1 cellular context compared by ENCODE assay signal in the genomic region with DNA sequence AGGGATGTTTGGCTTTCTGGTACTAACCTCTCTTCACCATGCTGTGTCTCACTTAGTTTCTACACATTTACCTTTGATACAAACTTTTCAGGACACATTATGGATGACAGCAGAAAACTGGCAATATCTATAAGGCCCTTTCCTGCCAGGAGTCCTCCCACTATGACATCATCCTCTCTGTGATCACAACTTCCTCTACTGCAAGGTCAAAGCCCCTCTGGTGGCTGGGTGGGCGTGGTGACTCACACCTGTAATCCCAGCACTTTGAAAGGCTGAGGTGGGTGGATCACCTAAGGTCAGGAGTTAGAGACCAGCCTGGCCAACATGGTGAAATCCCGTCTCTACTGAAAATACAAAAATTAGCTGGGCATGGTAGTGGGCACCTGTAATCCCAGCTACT.
TF ChIP-seq lines count a peak whose summit lies in the region.

No MANE protein-coding gene starts in this region.

TF ChIP-seq in HEK293, 187 proteins besides CTCF, POLR2A, EP300 and RAD21 (continued from another document):
- TF ChIP-seq ATF2 (tag by site-specific recombination; IDR thresholded peaks at IDR 0.05; ENCODE audit: low read depth) (peak; percentile 91), PATZ1 (tag by site-specific recombination; IDR thresholded peaks at IDR 0.05) (0 out of 2 replicates have a peak, but pooled peaks have one; percentile 28), SP3 (tag by site-specific recombination; IDR thresholded peaks at IDR 0.05) (0 out of 2 replicates have a peak, but pooled peaks have one; percentile 33), EGR2 (tag by site-specific recombination; IDR thresholded peaks at IDR 0.05; ENCODE audit: low read depth) (peak; percentile 87), ZNF335 (tag by site-specific recombination; conservative IDR thresholded peaks at IDR 0.05) (peak; percentile 97), SCRT2 (tag by site-specific recombination; IDR thresholded peaks at IDR 0.05) (peak; percentile 70), ZNF394 (tag by site-specific recombination; IDR thresholded peaks at IDR 0.05; ENCODE audit: borderline replicate concordance) (peak; percentile 36; the same call in 1 of the 2 replicates)
- TF ChIP-seq, protein P1, sequence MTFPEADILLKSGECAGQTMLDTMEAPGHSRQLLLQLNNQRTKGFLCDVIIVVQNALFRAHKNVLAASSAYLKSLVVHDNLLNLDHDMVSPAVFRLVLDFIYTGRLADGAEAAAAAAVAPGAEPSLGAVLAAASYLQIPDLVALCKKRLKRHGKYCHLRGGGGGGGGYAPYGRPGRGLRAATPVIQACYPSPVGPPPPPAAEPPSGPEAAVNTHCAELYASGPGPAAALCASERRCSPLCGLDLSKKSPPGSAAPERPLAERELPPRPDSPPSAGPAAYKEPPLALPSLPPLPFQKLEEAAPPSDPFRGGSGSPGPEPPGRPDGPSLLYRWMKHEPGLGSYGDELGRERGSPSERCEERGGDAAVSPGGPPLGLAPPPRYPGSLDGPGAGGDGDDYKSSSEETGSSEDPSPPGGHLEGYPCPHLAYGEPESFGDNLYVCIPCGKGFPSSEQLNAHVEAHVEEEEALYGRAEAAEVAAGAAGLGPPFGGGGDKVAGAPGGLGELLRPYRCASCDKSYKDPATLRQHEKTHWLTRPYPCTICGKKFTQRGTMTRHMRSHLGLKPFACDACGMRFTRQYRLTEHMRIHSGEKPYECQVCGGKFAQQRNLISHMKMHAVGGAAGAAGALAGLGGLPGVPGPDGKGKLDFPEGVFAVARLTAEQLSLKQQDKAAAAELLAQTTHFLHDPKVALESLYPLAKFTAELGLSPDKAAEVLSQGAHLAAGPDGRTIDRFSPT (tag by site-specific recombination; IDR thresholded peaks at IDR 0.05): peak; percentile 40; the same call in 1 of the 2 replicates
